In the genomic region with DNA sequence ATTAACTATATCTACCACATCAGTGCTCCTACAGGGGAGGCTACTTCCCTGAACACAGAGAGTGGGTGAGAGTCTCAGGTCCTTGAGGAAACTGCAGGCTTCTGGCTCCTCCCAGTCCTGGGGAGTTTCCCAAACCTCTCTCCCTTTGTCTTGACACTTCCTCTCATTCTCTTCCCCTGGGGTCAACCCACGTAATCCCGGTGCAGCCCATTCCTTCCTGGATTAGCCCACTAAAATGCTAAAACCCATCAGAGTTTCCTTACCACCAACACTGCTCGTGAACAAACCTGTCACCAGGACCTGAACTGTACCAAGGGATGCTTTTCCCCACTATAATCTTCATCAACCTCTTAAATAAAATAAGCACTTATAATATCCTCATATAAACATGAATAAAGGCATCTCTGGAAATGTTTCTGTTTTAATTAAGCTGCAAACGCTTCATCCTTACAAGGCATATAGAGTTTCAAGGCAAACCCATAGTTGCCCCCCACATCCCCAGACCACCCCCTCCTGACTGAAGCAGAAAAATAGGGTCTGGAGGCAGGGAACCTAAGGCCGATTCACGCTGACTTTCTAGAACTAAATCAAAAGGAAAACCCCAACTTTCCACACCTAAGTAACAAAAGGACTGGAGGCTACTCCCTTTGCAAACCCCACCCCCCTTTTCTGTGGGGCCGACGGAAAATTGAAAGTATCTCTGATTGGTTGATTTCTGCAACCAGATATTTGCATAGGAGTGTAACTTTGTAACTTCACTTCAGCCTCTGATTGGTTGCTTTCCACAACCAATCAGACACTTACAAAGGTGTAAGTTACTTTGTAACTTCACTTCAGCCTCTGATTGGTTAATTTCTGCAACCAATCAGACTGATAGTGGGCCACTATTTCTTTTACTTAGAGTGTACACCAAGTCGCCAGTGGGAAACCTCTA, we compare ENCODE assay signal across 8 cellular contexts. TPM values are rescaled to one million over a fixed set of nuclear protein-coding genes. Genes with fewer than 3 reads are reported as not detected.
DNase-seq lines count a peak whose midpoint lies in the region; ATAC-seq and TF ChIP-seq lines count a peak whose summit lies in the region.

No MANE protein-coding gene starts in this region.

- H3K4me3 ChIP-seq in gastroesophageal sphincter: peak overlapping the region in 1 of 2 donors; percentile 14

- peaks cover 0 to 35% (median 17%) of the 10 kb centered on the region in 3 donors for H3K4me1 ChIP-seq in gastroesophageal sphincter

- DNase-seq in DMS 273 (lab: John Stamatoyannopoulos, UW; ENCODE audit: unreplicated experiment) (peak; percentile 35), DMS 273 treated with DMSO at 0.1 percent for 48 hours (lab: John Stamatoyannopoulos, UW) (no peak), NCI-H2196 (lab: John Stamatoyannopoulos, UW; ENCODE audit: unreplicated experiment) (no peak), midbrain (lab: John Stamatoyannopoulos, UW) (no peak)
- peak; percentile 79 for DNase-seq in activated CD4-positive, alpha-beta T cell treated with anti-CD3 and anti-CD28 coated beads, Interleukin-2, amount 10 ng/mL, durations not matched to agents 7 days and 5 days
- DNase-seq in stimulated activated naive CD4-positive, alpha-beta T cell (lab: John Stamatoyannopoulos, UW): peak; percentile 18 to 67 (median 56)

- no peak for TF ChIP-seq CTCF in gastroesophageal sphincter (IDR thresholded peaks at IDR 0.05)

- H3K27me3 ChIP-seq in gastroesophageal sphincter: no peaks in the 10 kb centered on the region

- WGBS in gastroesophageal sphincter (ENCODE audit: low coverage in 1 of 2), 2 donors: 33 to 44% methylated on average over 4 to 9 of the region's 9 CpGs

- no peaks in the 10 kb centered on the region for H3K9me3 Mint-ChIP-seq in activated CD4-positive, alpha-beta T cell treated with anti-CD3 and anti-CD28 coated beads, Interleukin-2, amount 10 ng/mL, durations not matched to agents 7 days and 5 days

- CTCF ChIA-PET in activated CD4-positive, alpha-beta T cell treated with anti-CD3 and anti-CD28 coated beads, Interleukin-2, amount 10 ng/mL, durations not matched to agents 7 days and 5 days (lab: Charles Lee): interaction anchor here (0.8 to 6.5 kb wide), 30 partner anchors 7 to 456 kb away, joined by 3 to 179 read pairs (median 7); a partner anchor contains a TSS

- TF ChIP-seq POLR2A in gastroesophageal sphincter (IDR thresholded peaks at IDR 0.05): peak in 1 of 2 donors; percentile 8

- no peaks in the 10 kb centered on the region for H3K27me3 Mint-ChIP-seq in activated CD4-positive, alpha-beta T cell treated with anti-CD3 and anti-CD28 coated beads, Interleukin-2, amount 10 ng/mL, durations not matched to agents 7 days and 5 days

- H3K36me3 ChIP-seq in gastroesophageal sphincter: no peaks in the 10 kb centered on the region

- peak overlapping the region; percentile 66 for H3K4me3 Mint-ChIP-seq in activated CD4-positive, alpha-beta T cell treated with anti-CD3 and anti-CD28 coated beads, Interleukin-2, amount 10 ng/mL, durations not matched to agents 7 days and 5 days

- ATAC-seq in HG03460 (IDR thresholded peaks at IDR 0.05; ENCODE audit: unreplicated experiment) (peak; percentile 36), gastroesophageal sphincter (no peak)

- POLR2A ChIA-PET in activated CD4-positive, alpha-beta T cell treated with anti-CD3 and anti-CD28 coated beads, Interleukin-2, amount 10 ng/mL, durations not matched to agents 7 days and 5 days (lab: Charles Lee): interaction anchor here (0.7 to 3.2 kb wide), 4 partner anchors 18 to 1023 kb away, joined by 3 to 21 read pairs (median 5); a partner anchor contains a TSS

- peak overlapping the region in 3 of 4 donors; percentile 52 to 63 (median 56) for H3K27ac ChIP-seq in gastroesophageal sphincter

- H3K9me3 ChIP-seq in gastroesophageal sphincter: no peaks in the 10 kb centered on the region

- peaks cover 58% of the 10 kb centered on the region for H3K4me1 Mint-ChIP-seq in activated CD4-positive, alpha-beta T cell treated with anti-CD3 and anti-CD28 coated beads, Interleukin-2, amount 10 ng/mL, durations not matched to agents 7 days and 5 days

- H3K36me3 Mint-ChIP-seq in activated CD4-positive, alpha-beta T cell treated with anti-CD3 and anti-CD28 coated beads, Interleukin-2, amount 10 ng/mL, durations not matched to agents 7 days and 5 days (ENCODE audit: low read depth): peaks cover 5% of the 10 kb centered on the region

- TF ChIP-seq EP300 in gastroesophageal sphincter (IDR thresholded peaks at IDR 0.05): no peak

- peak overlapping the region; percentile 90 for H3K27ac Mint-ChIP-seq in activated CD4-positive, alpha-beta T cell treated with anti-CD3 and anti-CD28 coated beads, Interleukin-2, amount 10 ng/mL, durations not matched to agents 7 days and 5 days

RNA-seq across cellular contexts. Expression of a gene that starts 19.0 kb away (rescaled TPM):
- total RNA-seq in activated CD4-positive, alpha-beta T cell treated with anti-CD3 and anti-CD28 coated beads, Interleukin-2, amount 10 ng/mL, durations not matched to agents 7 days and 5 days: 1,000 to 10,000 TPM; 5,491 to 5,845 TPM
- 1,000 to 10,000 TPM in 3 of 4 donors, 100 to 1,000 TPM in 1; 797 to 2,612 (median 1,708) TPM for total RNA-seq in gastroesophageal sphincter

RNA-seq across cellular contexts. Expression of a gene that starts 43.6 kb away (rescaled TPM):
- total RNA-seq in activated CD4-positive, alpha-beta T cell treated with anti-CD3 and anti-CD28 coated beads, Interleukin-2, amount 10 ng/mL, durations not matched to agents 7 days and 5 days: 10 to 100 TPM; 70.2 to 74.6 TPM
- 1 to 10 TPM in 2 of 4 donors, under 1 TPM in 2; 0.47 to 2.7 (median 1.4) TPM for total RNA-seq in gastroesophageal sphincter

RNA-seq across cellular contexts. Expression of a gene that starts 46.5 kb away (rescaled TPM):
- total RNA-seq in activated CD4-positive, alpha-beta T cell treated with anti-CD3 and anti-CD28 coated beads, Interleukin-2, amount 10 ng/mL, durations not matched to agents 7 days and 5 days: 10 to 100 TPM; 74.7 to 75.7 TPM
- total RNA-seq in gastroesophageal sphincter: 10 to 100 TPM; 39.4 to 79.1 (median 68.1) TPM

Comparison
In these comparisons a context has a peak if more than half of its experiments do, and no peak if none do; other contexts are left out.
1. DNase-seq: peak in DMS 273 (single experiment), activated CD4-positive, alpha-beta T cell treated with anti-CD3 and anti-CD28 coated beads, Interleukin-2, amount 10 ng/mL, durations not matched to agents 7 days and 5 days (single experiment) and stimulated activated naive CD4-positive, alpha-beta T cell (6 of 6); none in DMS 273 treated with DMSO at 0.1 percent for 48 hours (single experiment), NCI-H2196 (single experiment) and midbrain (single experiment).
2. RNA of a gene that starts 43.6 kb away (total RNA-seq): 70.2 to 74.6 TPM in activated CD4-positive, alpha-beta T cell treated with anti-CD3 and anti-CD28 coated beads, Interleukin-2, amount 10 ng/mL, durations not matched to agents 7 days and 5 days; 0.47 to 2.7 TPM in gastroesophageal sphincter; every median in the first group is over 10 times any median in the second.